In the genomic region with DNA sequence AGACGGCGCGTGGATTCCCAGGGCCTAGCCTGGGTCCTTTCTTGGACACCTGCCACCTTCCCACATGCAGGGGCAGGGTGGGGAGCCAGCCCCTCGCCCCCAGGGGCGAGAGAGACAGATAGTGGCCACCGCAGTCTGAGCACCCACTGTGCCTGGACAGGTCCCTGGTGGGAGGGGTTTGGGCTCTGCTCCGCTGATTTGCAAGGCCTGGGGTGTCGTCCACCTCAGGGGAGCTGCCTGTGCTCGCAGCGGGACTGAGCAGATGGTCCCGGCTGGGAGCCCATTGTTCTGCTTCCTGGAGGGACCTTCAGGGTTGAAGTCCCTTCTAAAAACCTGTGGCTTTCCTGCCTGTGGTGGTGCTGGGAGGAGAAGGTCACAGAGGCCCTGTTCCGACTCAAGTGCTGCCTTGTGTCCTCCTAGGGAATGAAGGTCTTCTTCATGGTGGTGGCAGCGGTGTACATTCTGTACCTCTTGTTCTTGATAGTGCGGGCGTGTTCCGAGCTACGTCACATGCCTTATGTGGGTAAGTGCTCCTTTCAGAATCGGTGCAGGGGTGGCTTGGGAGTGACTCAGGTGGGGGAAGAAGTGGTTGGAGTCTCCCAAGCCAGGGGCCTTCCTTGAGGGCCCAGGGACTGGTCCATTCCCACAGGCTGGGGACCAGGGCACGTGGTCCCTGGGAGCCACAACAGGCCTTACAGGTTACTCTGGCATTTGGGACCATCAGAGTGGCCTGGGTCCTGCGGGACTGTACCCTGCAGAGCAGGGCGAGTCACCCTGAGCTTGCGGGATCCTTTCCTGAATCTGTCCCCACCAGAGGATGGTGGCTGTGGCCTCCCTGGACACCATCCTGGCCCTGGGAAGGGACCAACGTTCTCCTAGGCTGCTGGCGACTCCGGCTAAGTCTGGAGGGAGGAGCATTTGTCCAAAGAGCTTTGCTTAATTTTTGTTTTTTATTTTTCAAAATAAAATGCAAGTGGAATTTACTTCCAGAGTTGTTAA, we compare ENCODE assay signal across 1 cellular context.
TF ChIP-seq lines count a peak whose summit lies in the region.

No MANE protein-coding gene starts in this region.

TF ChIP-seq in HepG2, 621 proteins besides CTCF, POLR2A, EP300 and RAD21:
- TF ChIP-seq MAF1 (CRISPR knock-in tag; IDR thresholded peaks at IDR 0.05; ENCODE audit: borderline replicate concordance) (no peak), AGO2 (optimal IDR thresholded peaks at IDR 0.05; ENCODE audit: low read depth, low read length) (peak; percentile 56), RBM22 (optimal IDR thresholded peaks at IDR 0.05; ENCODE audit: low read length) (peak; percentile 94), ZNF589 (CRISPR knock-in tag; conservative IDR thresholded peaks at IDR 0.05) (no peak)
